ENCODE assay signal across 15 cellular contexts in the genomic region with DNA sequence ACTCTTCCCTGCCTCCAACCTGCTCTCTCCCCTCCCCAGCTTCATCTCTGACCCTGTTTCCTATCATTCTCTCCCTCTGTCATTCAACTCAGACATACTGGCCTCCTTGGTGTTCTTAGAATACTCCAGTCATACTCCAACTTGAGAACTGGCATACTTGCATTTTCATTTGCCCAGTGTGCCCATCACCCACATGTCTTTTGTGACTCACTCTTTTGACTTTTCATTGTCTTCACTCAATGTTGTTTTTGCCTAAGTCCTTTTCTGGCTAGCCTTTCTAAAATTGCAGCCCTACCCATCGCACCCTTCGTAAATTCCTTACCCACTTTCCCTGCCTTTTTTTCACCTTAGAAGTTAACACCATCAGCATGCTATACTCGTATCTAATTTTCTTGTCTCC.
A peak's percentile ranks its signal among the peaks of the same experiment; 100 is the strongest.
DNase-seq lines count a peak whose midpoint lies in the region; ATAC-seq and TF ChIP-seq lines count a peak whose summit lies in the region.
"Had no signal": no experiment of that assay in that cellular context is flagged by ENCODE, and none has a peak within 500 bp of the region (broad histone marks: within the 10 kb centered on the region; RNA-seq: fewer than 3 reads in every experiment).

No MANE protein-coding gene starts in this region.

- CTCF ChIA-PET in MCF 10A (lab: Yijun Ruan, JAX), result interaction anchor here (0.5 kb wide), 1 partner anchor 486 kb away, joined by 3 read pairs; no protein-coding TSS in a partner anchor

- H3K4me3 ChIP-seq in breast epithelium (no peak overlapping the region), epithelial cell of esophagus (ENCODE audit: low read length) (no peak overlapping the region)
- H3K4me3 ChIP-seq: A549 had no signal

- no peaks in the 10 kb centered on the region for H3K36me3 ChIP-seq in breast epithelium

- H3K27me3 ChIP-seq in breast epithelium, result no peaks in the 10 kb centered on the region

- TF ChIP-seq CTCF in MCF 10A (IDR thresholded peaks at IDR 0.05; ENCODE audit: unreplicated experiment), result no peak
- TF ChIP-seq CTCF in breast epithelium (IDR thresholded peaks at IDR 0.05), result no peak
- TF ChIP-seq CTCF in epithelial cell of esophagus (IDR thresholded peaks at IDR 0.05; ENCODE audit: insufficient read depth, low read depth, low read length, missing control alignments), result no peak

- H3K9me3 ChIP-seq in breast epithelium, result no peaks in the 10 kb centered on the region
- H3K9me3 ChIP-seq: A549, Caco-2 had no signal

- no peak overlapping the region for H3K27ac ChIP-seq in breast epithelium
- H3K27ac ChIP-seq: 22Rv1, A549, C4-2B had no signal

- BruUV-seq in MCF 10A (replicated peaks; lab: Mats Ljungman, UMichigan), result no TSS peak

- H3K27me3 Mint-ChIP-seq in MCF 10A (ENCODE audit: insufficient read depth, unreplicated experiment), result no peaks in the 10 kb centered on the region
- peaks cover 9% of the 10 kb centered on the region for H3K27me3 Mint-ChIP-seq in activated CD4-positive, alpha-beta T cell treated with anti-CD3 and anti-CD28 coated beads, Interleukin-2, amount 10 ng/mL, durations not matched to agents 24 days and 14 days
- H3K27me3 Mint-ChIP-seq: CD4-positive, alpha-beta T cell had no signal

- H3K4me1 ChIP-seq in breast epithelium, result no peaks in the 10 kb centered on the region

- H3K4me1 Mint-ChIP-seq in MCF 10A (ENCODE audit: insufficient read depth, unreplicated experiment), result peaks cover 12% of the 10 kb centered on the region
- H3K4me1 Mint-ChIP-seq in activated CD4-positive, alpha-beta T cell treated with anti-CD3 and anti-CD28 coated beads, Interleukin-2, amount 10 ng/mL, durations not matched to agents 24 days and 14 days, result no peaks in the 10 kb centered on the region

- H3K36me3 Mint-ChIP-seq in MCF 10A (ENCODE audit: insufficient read depth, unreplicated experiment), result no peaks in the 10 kb centered on the region
- H3K36me3 Mint-ChIP-seq in activated CD4-positive, alpha-beta T cell treated with anti-CD3 and anti-CD28 coated beads, Interleukin-2, amount 10 ng/mL, durations not matched to agents 24 days and 14 days (ENCODE audit: low read depth), result no peaks in the 10 kb centered on the region

- no peak for TF ChIP-seq POLR2A in breast epithelium (IDR thresholded peaks at IDR 0.05)

- intact Hi-C loops in MCF 10A (cut with micrococcal nuclease), result no loop called here
- intact Hi-C loops in breast epithelium (cut with DNase I; ENCODE audit: low total_unique reads), result no loop called here
- intact Hi-C loops in activated CD4-positive, alpha-beta T cell treated with anti-CD3 and anti-CD28 coated beads, Interleukin-2, amount 10 ng/mL, durations not matched to agents 24 days and 14 days (cut with micrococcal nuclease), result no loop called here

- DNase-seq in MCF 10A (ENCODE audit: unreplicated experiment) (peak; percentile 57), breast epithelium (ENCODE audit: low spot score in 2 of 2) (no peak), epithelial cell of esophagus (ENCODE audit: low read depth) (peak; percentile 19), renal cortical epithelial cell (ENCODE audit: low read depth) (peak; percentile 82)
- DNase-seq in activated CD4-positive, alpha-beta T cell treated with anti-CD3 and anti-CD28 coated beads, Interleukin-2, amount 10 ng/mL, durations not matched to agents 24 days and 14 days, result no peak
- DNase-seq: AML-193; Caco-2; CD4-positive, alpha-beta T cell; GOT3; H9 had no signal

- H3K27ac Mint-ChIP-seq in MCF 10A (ENCODE audit: low read depth, unreplicated experiment), result peak overlapping the region; percentile 20
- no peak overlapping the region for H3K27ac Mint-ChIP-seq in activated CD4-positive, alpha-beta T cell treated with anti-CD3 and anti-CD28 coated beads, Interleukin-2, amount 10 ng/mL, durations not matched to agents 24 days and 14 days
- H3K27ac Mint-ChIP-seq: CD4-positive, alpha-beta T cell; H9 had no signal

- H3K4me3 Mint-ChIP-seq in MCF 10A (ENCODE audit: unreplicated experiment), result no peak overlapping the region
- no peak overlapping the region for H3K4me3 Mint-ChIP-seq in activated CD4-positive, alpha-beta T cell treated with anti-CD3 and anti-CD28 coated beads, Interleukin-2, amount 10 ng/mL, durations not matched to agents 24 days and 14 days
- H3K4me3 Mint-ChIP-seq: CD4-positive, alpha-beta T cell; H9 had no signal

- no peaks in the 10 kb centered on the region for H3K9me3 Mint-ChIP-seq in MCF 10A (ENCODE audit: unreplicated experiment)
- no peaks in the 10 kb centered on the region for H3K9me3 Mint-ChIP-seq in activated CD4-positive, alpha-beta T cell treated with anti-CD3 and anti-CD28 coated beads, Interleukin-2, amount 10 ng/mL, durations not matched to agents 24 days and 14 days
- H3K9me3 Mint-ChIP-seq: CD4-positive, alpha-beta T cell; H9 had no signal

- POLR2A ChIA-PET in MCF 10A (lab: Yijun Ruan, JAX), result no interaction called here

- no peak for ATAC-seq in GM21381 (IDR thresholded peaks at IDR 0.05; ENCODE audit: unreplicated experiment)
- no peak for ATAC-seq in HG03280 (IDR thresholded peaks at IDR 0.05; ENCODE audit: unreplicated experiment)
- ATAC-seq: A549 had no signal

Comparison
In these comparisons a context has a peak if more than half of its experiments do, and no peak if none do; other contexts are left out.
1. DNase-seq: peak in MCF 10A (single experiment), epithelial cell of esophagus (single experiment) and renal cortical epithelial cell (single experiment); none in breast epithelium (0 of 2) and activated CD4-positive, alpha-beta T cell treated with anti-CD3 and anti-CD28 coated beads, Interleukin-2, amount 10 ng/mL, durations not matched to agents 24 days and 14 days (single experiment).